ENCODE assay signal across 15 cellular contexts in the genomic region with DNA sequence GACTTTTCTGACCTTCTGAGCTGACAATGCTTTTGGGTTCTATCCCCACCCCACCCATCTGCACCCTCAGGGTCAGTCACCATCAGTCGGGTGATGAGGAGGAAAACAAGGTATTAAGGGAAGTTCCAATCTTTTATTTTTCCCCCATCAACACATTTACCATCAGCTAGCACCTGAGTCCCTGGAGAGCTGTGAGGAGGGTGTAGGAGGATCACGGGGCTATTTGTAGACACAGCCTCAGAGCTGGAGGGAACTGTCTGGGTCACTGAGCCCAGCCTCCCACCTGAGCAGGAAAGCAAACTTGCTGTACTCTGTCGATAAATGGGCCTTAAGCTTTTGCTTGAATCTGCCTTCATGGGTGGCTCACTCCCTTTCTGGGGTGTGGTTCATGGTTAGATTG.
"Had no signal": no experiment of that assay in that cellular context is flagged by ENCODE, and none has a peak within 500 bp of the region (broad histone marks: within the 10 kb centered on the region; RNA-seq: fewer than 3 reads in every experiment).

No MANE protein-coding gene starts in this region.

- FAIRE-seq: colon, frontal cortex had no signal

- H3K36me3 ChIP-seq: heart right ventricle, left ventricle myocardium inferior, thyroid gland, uterus had no signal

- H3K4me3 ChIP-seq: heart right ventricle, left ventricle myocardium inferior, thyroid gland, uterus had no signal

- H3K9me3 Mint-ChIP-seq: activated naive CD4-positive, alpha-beta T cell treated with anti-CD3 and anti-CD28 coated beads for 36 hours; nephron had no signal

- H3K27me3 Mint-ChIP-seq: activated CD4-positive, alpha-beta T cell treated with anti-CD3 and anti-CD28 coated beads for 36 hours had no signal

- H3K27me3 ChIP-seq: heart right ventricle, thyroid gland, uterus had no signal

- H3K4me3 Mint-ChIP-seq: activated CD4-positive, alpha-beta T cell treated with anti-CD3 and anti-CD28 coated beads for 36 hours; activated CD8-positive, alpha-beta T cell treated with anti-CD3 and anti-CD28 coated beads, Interleukin-2, amount 10 ng/mL, durations not matched to agents 7 days and 5 days; activated naive CD4-positive, alpha-beta T cell treated with anti-CD3 and anti-CD28 coated beads for 36 hours; nephron had no signal

- H3K4me1 ChIP-seq: left ventricle myocardium inferior, uterus had no signal

- H3K27ac Mint-ChIP-seq: activated CD4-positive, alpha-beta T cell treated with anti-CD3 and anti-CD28 coated beads for 36 hours; activated CD8-positive, alpha-beta T cell treated with anti-CD3 and anti-CD28 coated beads, Interleukin-2, amount 10 ng/mL, durations not matched to agents 7 days and 5 days; activated naive CD4-positive, alpha-beta T cell treated with anti-CD3 and anti-CD28 coated beads for 36 hours had no signal

- H3K27ac ChIP-seq: heart right ventricle, left ventricle myocardium inferior, thyroid gland, uterus, VCaP had no signal

- DNase-seq: activated CD4-positive, alpha-beta T cell treated with anti-CD3 and anti-CD28 coated beads for 36 hours; activated CD8-positive, alpha-beta T cell treated with anti-CD3 and anti-CD28 coated beads, Interleukin-2, amount 10 ng/mL, durations not matched to agents 7 days and 5 days; activated naive CD4-positive, alpha-beta T cell treated with anti-CD3 and anti-CD28 coated beads for 36 hours; heart right ventricle; islet precursor cell; left ventricle myocardium inferior; mesenchymal stem cell; stimulated activated CD4-positive, alpha-beta T cell treated with anti-CD3 and anti-CD28 coated beads, Interleukin-4, amount 100 ng/mL, for 24 hours; T1000; thyroid gland; uterus had no signal

- H3K9me3 ChIP-seq: heart right ventricle, left ventricle myocardium inferior, thyroid gland, uterus had no signal

- ATAC-seq: activated CD4-positive, alpha-beta T cell treated with anti-CD3 and anti-CD28 coated beads for 36 hours; activated CD8-positive, alpha-beta T cell treated with anti-CD3 and anti-CD28 coated beads, Interleukin-2, amount 10 ng/mL, durations not matched to agents 7 days and 5 days; heart right ventricle had no signal
